Comparison of ENCODE assay signal across 1 cellular context in genomic region chr7:27952393-27953290, GRCh38.
TF ChIP-seq lines count a peak whose summit lies in the region.

No MANE protein-coding gene starts in this region.

TF ChIP-seq in SK-N-SH, 30 proteins besides CTCF, POLR2A, EP300 and RAD21 (continued from another document):
- no peak for TF ChIP-seq USF1 (IDR thresholded peaks at IDR 0.05; ENCODE audit: borderline replicate concordance, low read depth)
- TF ChIP-seq GABPA (IDR thresholded peaks at IDR 0.05; ENCODE audit: low read depth) = no peak
- no peak for TF ChIP-seq USF2 (IDR thresholded peaks at IDR 0.05; ENCODE audit: borderline replicate concordance, low read depth, low read length)
TF ChIP-seq in SK-N-SH: peak in this region for 0.
